In genomic region chr5:17130302-17130701, GRCh38 we compare ENCODE assay signal across 7 cellular contexts.
A peak's percentile ranks its signal among the peaks of the same experiment; 100 is the strongest.
DNase-seq lines count a peak whose midpoint lies in the region; TF ChIP-seq lines count a peak whose summit lies in the region.
"Not testable (repeated sequence)": the region's sequence is repeated elsewhere in the genome, so short reads cannot be mapped to it uniquely, and the experiment has no call there.

No MANE protein-coding gene starts in this region.

- not testable (repeated sequence) for TF ChIP-seq CTCF in mammary epithelial cell (conservative IDR thresholded peaks at IDR 0.05 in 1 of 2, IDR thresholded peaks at IDR 0.05 in 1 of 2; ENCODE audit: extremely low read depth in 1 of 2, insufficient read depth in 1 of 2, low read depth in 1 of 2, low read length in 2 of 2); neural progenitor cell (IDR thresholded peaks at IDR 0.05)

- H2AFZ ChIP-seq in mammary epithelial cell (ENCODE audit: low read depth, low read length); neural progenitor cell (replicated peaks): not testable (repeated sequence)

- not testable (repeated sequence) for H3K4me3 Mint-ChIP-seq in activated CD4-positive, alpha-beta T cell treated with anti-CD3 and anti-CD28 coated beads, Interleukin-2, amount 10 ng/mL, durations not matched to agents 7 days and 5 days
- peak overlapping the region; percentile 50 for H3K4me3 Mint-ChIP-seq in neural progenitor cell

- peak overlapping the region; percentile 68 for H3K4me3 ChIP-seq in SK-N-MC
- H3K4me3 ChIP-seq in mammary epithelial cell (replicated peaks in 1 of 3; ENCODE audit: insufficient read depth in 1 of 3, low read depth in 2 of 3, low read length in 3 of 3); neural progenitor cell: not testable (repeated sequence)

- in situ Hi-C loops in mammary epithelial cell (cut with MboI; ENCODE audit: low sequenced_read_pairs in 2 of 2), result not testable (repeated sequence)

- H3K36me3 Mint-ChIP-seq in activated CD4-positive, alpha-beta T cell treated with anti-CD3 and anti-CD28 coated beads, Interleukin-2, amount 10 ng/mL, durations not matched to agents 7 days and 5 days (ENCODE audit: low read depth); neural progenitor cell: not testable (repeated sequence)

- not testable (repeated sequence) for H3K79me2 ChIP-seq in mammary epithelial cell (ENCODE audit: insufficient read depth, low read length); neural progenitor cell (ENCODE audit: low read depth)

- H3K9ac ChIP-seq in SK-N-MC (ENCODE audit: insufficient read length); mammary epithelial cell (ENCODE audit: insufficient read depth, low read length); neural progenitor cell: not testable (repeated sequence)

- peaks cover 15% of the 10 kb centered on the region for H3K4me1 ChIP-seq in mammary epithelial cell (ENCODE audit: insufficient read depth, low read length)
- H3K4me1 ChIP-seq in neural progenitor cell, result not testable (repeated sequence)

- H3K9me3 ChIP-seq in SK-N-MC (ENCODE audit: low read depth, low read length); mammary epithelial cell (replicated peaks; ENCODE audit: insufficient read depth, low read length); neural progenitor cell (ENCODE audit: low read depth): not testable (repeated sequence)

- not testable (repeated sequence) for H3K27me3 ChIP-seq in mammary epithelial cell (ENCODE audit: insufficient read depth, low read length); neural progenitor cell

- not testable (repeated sequence) for H3K4me2 ChIP-seq in mammary epithelial cell (ENCODE audit: insufficient read depth, low read depth, low read length); neural progenitor cell

- 76% methylated on average over 9 of the region's 9 CpGs for WGBS in mammary epithelial cell (ENCODE audit: low coverage, missing lambda C conversion rate)

- H3K27ac Mint-ChIP-seq in activated CD4-positive, alpha-beta T cell treated with anti-CD3 and anti-CD28 coated beads, Interleukin-2, amount 10 ng/mL, durations not matched to agents 7 days and 5 days; neural progenitor cell: not testable (repeated sequence)

- H3K9me3 Mint-ChIP-seq in activated CD4-positive, alpha-beta T cell treated with anti-CD3 and anti-CD28 coated beads, Interleukin-2, amount 10 ng/mL, durations not matched to agents 7 days and 5 days; neural progenitor cell: not testable (repeated sequence)

- peaks cover 13% of the 10 kb centered on the region for H3K4me1 Mint-ChIP-seq in activated CD4-positive, alpha-beta T cell treated with anti-CD3 and anti-CD28 coated beads, Interleukin-2, amount 10 ng/mL, durations not matched to agents 7 days and 5 days
- H3K4me1 Mint-ChIP-seq in neural progenitor cell, result not testable (repeated sequence)

- not testable (repeated sequence) for BruUV-seq in mammary epithelial cell (replicated peaks; lab: Mats Ljungman, UMichigan)

- CTCF ChIA-PET in activated CD4-positive, alpha-beta T cell treated with anti-CD3 and anti-CD28 coated beads, Interleukin-2, amount 10 ng/mL, durations not matched to agents 7 days and 5 days (lab: Charles Lee), result interaction anchor here (0.7 kb wide), 1 partner anchor 647 kb away, joined by 4 read pairs; no protein-coding TSS in a partner anchor
- CTCF ChIA-PET in mammary epithelial cell (lab: Charles Lee; ENCODE audit: low non-redundant PET), result not testable (repeated sequence)

- not testable (repeated sequence) for H3K27me3 Mint-ChIP-seq in activated CD4-positive, alpha-beta T cell treated with anti-CD3 and anti-CD28 coated beads, Interleukin-2, amount 10 ng/mL, durations not matched to agents 7 days and 5 days; neural progenitor cell (ENCODE audit: insufficient read depth, low read depth)

- dilution Hi-C loops in mammary epithelial cell (cut with HindIII; ENCODE audit: low sequenced_read_pairs), result not testable (repeated sequence)

- DNase-seq in GDM1 (lab: John Stamatoyannopoulos, UW) (peak; percentile 58), M059J (ENCODE audit: low read depth) (peak; percentile 88), NOMO-1 treated with dmso at 0.1 percent for 144 hours (lab: John Stamatoyannopoulos, UW; ENCODE audit: unreplicated experiment) (peak; percentile 42), mammary epithelial cell (peak; percentile 53)
- DNase-seq in SK-N-MC (ENCODE audit: low read depth, low spot score); neural progenitor cell (ENCODE audit: low spot score): not testable (repeated sequence)
- DNase-seq in activated CD4-positive, alpha-beta T cell treated with anti-CD3 and anti-CD28 coated beads, Interleukin-2, amount 10 ng/mL, durations not matched to agents 7 days and 5 days, result peak; percentile 6

- intact Hi-C loops in mammary epithelial cell (cut with micrococcal nuclease), result not testable (repeated sequence)

- POLR2A ChIA-PET in activated CD4-positive, alpha-beta T cell treated with anti-CD3 and anti-CD28 coated beads, Interleukin-2, amount 10 ng/mL, durations not matched to agents 7 days and 5 days (lab: Charles Lee), result not testable (repeated sequence)

- peaks cover 19% of the 10 kb centered on the region for H3F3A ChIP-seq in neural progenitor cell (ENCODE audit: low read depth)

- H3K36me3 ChIP-seq in SK-N-MC (ENCODE audit: insufficient read depth, low read length); mammary epithelial cell (ENCODE audit: insufficient read depth, low read length); neural progenitor cell: not testable (repeated sequence)

- H4K20me1 ChIP-seq in mammary epithelial cell (ENCODE audit: insufficient read depth, low read length); neural progenitor cell (ENCODE audit: low read depth): not testable (repeated sequence)

- H3K27ac ChIP-seq in SK-N-MC, result peak overlapping the region; percentile 97
- not testable (repeated sequence) for H3K27ac ChIP-seq in mammary epithelial cell (ENCODE audit: insufficient read depth, low read depth, low read length); neural progenitor cell
